In genomic region chr15:75371486-75371885, GRCh38 we compare ENCODE assay signal across 26 cellular contexts.
"Had no signal": no experiment of that assay in that cellular context is flagged by ENCODE, and none has a peak within 500 bp of the region (broad histone marks: within the 10 kb centered on the region; RNA-seq: fewer than 3 reads in every experiment).

No MANE protein-coding gene starts in this region.

- ATAC-seq: left lung, natural killer cell had no signal

- H3K4me3 Mint-ChIP-seq: activated naive CD4-positive, alpha-beta T cell treated with anti-CD3 and anti-CD28 coated beads, Interleukin-2, amount 50 U/mL, for 24 hours; endodermal cell; natural killer cell had no signal

- H3K4me3 ChIP-seq: coronary artery, left lung, lung, sigmoid colon, SJSA1, smooth muscle cell, upper lobe of left lung had no signal

- H3K9me3 ChIP-seq: left lung, sigmoid colon, SJSA1, upper lobe of left lung had no signal

- H3K27ac ChIP-seq: coronary artery, left lung, sigmoid colon, SJSA1, upper lobe of left lung had no signal

- H3K9me3 Mint-ChIP-seq: activated naive CD4-positive, alpha-beta T cell treated with anti-CD3 and anti-CD28 coated beads, Interleukin-2, amount 50 U/mL, for 24 hours; endodermal cell; natural killer cell had no signal

- H3K27ac Mint-ChIP-seq: endodermal cell had no signal

- H3K27me3 ChIP-seq: left lung, sigmoid colon, SJSA1, upper lobe of left lung had no signal

- H3K27me3 Mint-ChIP-seq: activated naive CD4-positive, alpha-beta T cell treated with anti-CD3 and anti-CD28 coated beads, Interleukin-2, amount 50 U/mL, for 24 hours had no signal

- H3K4me2 ChIP-seq: smooth muscle cell had no signal

- DNase-seq: activated CD4-positive, alpha-beta T cell treated with anti-CD3 and anti-CD28 coated beads, Interleukin-2, amount 50 U/mL, for 4 hours; activated effector memory CD4-positive, alpha-beta T cell treated with Interleukin-2 at 50 U/mL for 16 hours; activated T-cell treated with anti-CD3 and anti-CD28 coated beads, Interleukin-2, amount 50 U/mL, for 1 hour; amniotic stem cell; cerebellar nuclear complex; endodermal cell; erythroblast; foreskin melanocyte; kidney glomerular epithelial cell; left lung; midbrain; natural killer cell; retina; sigmoid colon; stimulated activated CD4-positive, alpha-beta T cell treated with anti-CD3 and anti-CD28 coated beads, Interleukin-15, amount 100 ng/mL, for 24 hours; stimulated activated CD4-positive, alpha-beta T cell treated with anti-CD3 and anti-CD28 coated beads, Interleukin-2, amount 100 ng/mL, for 48 hours; stimulated activated CD8-positive, alpha-beta memory T cell treated with anti-CD3 and anti-CD28 coated beads, Interleukin-4, amount 100 ng/mL, for 48 hours; stimulated activated naive CD4-positive, alpha-beta T cell treated with Interleukin-2 at 50 U/mL for 16 hours; T-helper 1 cell; T-helper 9 cell; upper lobe of left lung had no signal
